Comparison of ENCODE assay signal across 1 cellular context in genomic region chrX:136847874-136848273, GRCh38.
TF ChIP-seq lines count a peak whose summit lies in the region.

No MANE protein-coding gene starts in this region.

TF ChIP-seq in K562, 482 proteins besides CTCF, POLR2A, EP300 and RAD21 (continues in another document):
- TF ChIP-seq TEAD1 (CRISPR knock-in tag; IDR thresholded peaks at IDR 0.05) (peak; percentile 36 to 66; a peak in 2 of 4 replicates), PHB2 (IDR thresholded peaks at IDR 0.05; ENCODE audit: low read depth) (no peak), AFF1 (IDR thresholded peaks at IDR 0.05; ENCODE audit: low read depth in 1 of 2, partially characterized antibody in 2 of 2) (peak in 1 of 2 experiments; percentile 37), HOXB6 (CRISPR knock-in tag; IDR thresholded peaks at IDR 0.05; ENCODE audit: borderline replicate concordance) (no peak), PHTF2 (CRISPR knock-in tag; IDR thresholded peaks at IDR 0.05) (no peak), RAD51 (IDR thresholded peaks at IDR 0.05; ENCODE audit: borderline replicate concordance, low read depth) (no peak), ZNF280B (CRISPR knock-in tag; IDR thresholded peaks at IDR 0.05) (no peak), ATF3 (IDR thresholded peaks at IDR 0.05) (peak; percentile 73), ATF3 (CRISPR knock-in tag; conservative IDR thresholded peaks at IDR 0.05) (0 out of 2 replicates have a peak, but pooled peaks have one; percentile 21), ZNF639 (CRISPR knock-in tag; conservative IDR thresholded peaks at IDR 0.05 in 1 of 2, IDR thresholded peaks at IDR 0.05 in 1 of 2) (no peak), HMBOX1 (IDR thresholded peaks at IDR 0.05) (peak; percentile 86), HNRNPK (IDR thresholded peaks at IDR 0.05; ENCODE audit: low read depth, low read length, poor library complexity, severe bottlenecking) (no peak), POLR3A (IDR thresholded peaks at IDR 0.05; ENCODE audit: borderline replicate concordance, extremely low read depth, insufficient read depth, insufficient read length) (no peak), MED1 (CRISPR knock-in tag; IDR thresholded peaks at IDR 0.05; ENCODE audit: borderline replicate concordance) (no peak), JUN (IDR thresholded peaks at IDR 0.05; ENCODE audit: borderline replicate concordance, low read depth, low read length) (peak; percentile 53; the same call in 1 of the 2 replicates), JUN (CRISPR knock-in tag; IDR thresholded peaks at IDR 0.05; ENCODE audit: borderline replicate concordance) (no peak), DACH1 (IDR thresholded peaks at IDR 0.05; ENCODE audit: partially characterized antibody) (no peak), XRCC5 (IDR thresholded peaks at IDR 0.05; ENCODE audit: low read depth, low read length) (no peak), TFAP4 (CRISPR knock-in tag; IDR thresholded peaks at IDR 0.05; ENCODE audit: borderline replicate concordance) (no peak), CTBP1 (IDR thresholded peaks at IDR 0.05; ENCODE audit: borderline replicate concordance) (peak; percentile 88), ARHGAP35 (IDR thresholded peaks at IDR 0.05; ENCODE audit: partially characterized antibody) (no peak), SOX6 (IDR thresholded peaks at IDR 0.05) (peak; percentile 88), BCLAF1 (IDR thresholded peaks at IDR 0.05; ENCODE audit: borderline replicate concordance in 1 of 2, control insufficient read depth in 1 of 2, low read depth in 2 of 2, low read length in 1 of 2) (no peak), CCNT2 (IDR thresholded peaks at IDR 0.05; ENCODE audit: borderline replicate concordance, extremely low read depth, insufficient read length, low read depth, low read length) (peak; percentile 68), HDAC8 (tag; IDR thresholded peaks at IDR 0.05) (no peak), ZSCAN32 (CRISPR knock-in tag; IDR thresholded peaks at IDR 0.05) (no peak), CEBPG (CRISPR knock-in tag; IDR thresholded peaks at IDR 0.05) (peak; percentile 32; the same call in 1 of the 2 replicates), CEBPG (tag; conservative IDR thresholded peaks at IDR 0.05 in 1 of 2, IDR thresholded peaks at IDR 0.05 in 1 of 2) (peak; percentile 74 to 77), JUND (IDR thresholded peaks at IDR 0.05; ENCODE audit: borderline replicate concordance, low read depth, low read length) (peak; percentile 87), JUND (tag; IDR thresholded peaks at IDR 0.05; ENCODE audit: borderline replicate concordance, low read depth, low read length) (peak; percentile 88; the same call in 2 of the 3 replicates), ZHX1 (conservative IDR thresholded peaks at IDR 0.05; ENCODE audit: low read length) (no peak), MIER1 (IDR thresholded peaks at IDR 0.05; ENCODE audit: low read depth) (no peak)
